In genomic region chr1:3632716-3633343, GRCh38 we compare ENCODE assay signal across 19 cellular contexts. TPM values are rescaled to one million over a fixed set of nuclear protein-coding genes. Genes with fewer than 3 reads are reported as not detected.
"Had no signal": no experiment of that assay in that cellular context is flagged by ENCODE, and none has a peak within 500 bp of the region (broad histone marks: within the 10 kb centered on the region; RNA-seq: fewer than 3 reads in every experiment).

No MANE protein-coding gene starts in this region.

- ATAC-seq: left cardiac atrium; naive thymus-derived CD4-positive, alpha-beta T cell; stimulated activated naive CD8-positive, alpha-beta T cell treated with anti-CD3 and anti-CD28 coated beads, Interleukin-15, Interleukin-2, amounts not matched to agents 100 U/mL and 50 U/mL, for 24 hours had no signal

- H3K4me1 ChIP-seq: sigmoid colon, tibial artery, uterus had no signal

- H3K27ac ChIP-seq: coronary artery, neutrophil, sigmoid colon, skin epidermis, tibial artery, upper lobe of left lung, uterus had no signal

- H3K27me3 Mint-ChIP-seq: naive thymus-derived CD4-positive, alpha-beta T cell had no signal

- H3K36me3 ChIP-seq: uterus had no signal

- H3K27me3 ChIP-seq: neutrophil, sigmoid colon, tibial artery, upper lobe of left lung, uterus had no signal

- H3K27ac Mint-ChIP-seq: immature natural killer cell, nephron progenitor cell had no signal

- H3K4me3 Mint-ChIP-seq: immature natural killer cell; naive thymus-derived CD4-positive, alpha-beta T cell; nephron progenitor cell had no signal

- DNase-seq: effector CD8-positive, alpha-beta T cell; immature natural killer cell; left cardiac atrium; mammary epithelial cell; naive thymus-derived CD4-positive, alpha-beta T cell; nephron progenitor cell; sigmoid colon; stimulated activated CD4-positive, alpha-beta T cell treated with anti-CD3 and anti-CD28 coated beads, Interleukin-2, amount 100 ng/mL, for 48 hours; stimulated activated naive CD8-positive, alpha-beta T cell treated with anti-CD3 and anti-CD28 coated beads, Interleukin-15, Interleukin-2, amounts not matched to agents 100 U/mL and 50 U/mL, for 24 hours; tibial artery; uterus had no signal

- H3K9me3 Mint-ChIP-seq: immature natural killer cell; naive thymus-derived CD4-positive, alpha-beta T cell; nephron progenitor cell had no signal

- H3K4me1 Mint-ChIP-seq: nephron progenitor cell had no signal

- H3K4me3 ChIP-seq: coronary artery, sigmoid colon, skin epidermis, tibial artery, upper lobe of left lung, uterus had no signal

- H3K9me3 ChIP-seq: neutrophil, sigmoid colon, tibial artery, upper lobe of left lung, uterus had no signal

RNA-seq across cellular contexts. Expression of gene TP73, which starts 19.5 kb away (rescaled TPM):
- total RNA-seq: dermis microvascular lymphatic vessel endothelial cell, fibroblast of lung, mesenteric fat pad, mononuclear cell, sigmoid colon had no signal
- polyA plus RNA-seq: fibroblast of lung, immature natural killer cell had no signal
